17 cellular contexts compared by ENCODE assay signal in genomic region chr2:47203996-47204395, GRCh38. TPM values are rescaled to one million over a fixed set of nuclear protein-coding genes. Genes with fewer than 3 reads are reported as not detected.
"Had no signal": no experiment of that assay in that cellular context is flagged by ENCODE, and none has a peak within 500 bp of the region (broad histone marks: within the 10 kb centered on the region; RNA-seq: fewer than 3 reads in every experiment).

No MANE protein-coding gene starts in this region.

- H3K27me3 ChIP-seq: foreskin keratinocyte, neutrophil had no signal

- H3K4me2 ChIP-seq: smooth muscle cell had no signal

- H3K4me3 ChIP-seq: lung, smooth muscle cell had no signal

- H3K27ac ChIP-seq: foreskin keratinocyte, neutrophil had no signal

- H3K36me3 ChIP-seq: neutrophil had no signal

- DNase-seq: effector memory CD8-positive, alpha-beta T cell; erythroblast; foreskin keratinocyte; immature natural killer cell; left colon; left ventricle myocardium superior; mesendoderm; naive B cell; posterior cingulate gyrus; right cardiac atrium; stimulated activated CD4-positive, alpha-beta T cell treated with anti-CD3 and anti-CD28 coated beads, Interleukin-2, amount 100 ng/mL, for 48 hours; stimulated activated naive CD4-positive, alpha-beta T cell treated with Interleukin-2 at 50 U/mL for 16 hours had no signal

- H3K9me3 ChIP-seq: neutrophil had no signal

RNA-seq across cellular contexts. Expression of gene STPG4, which starts 48.9 kb away (rescaled TPM):
- total RNA-seq: kidney epithelial cell, left ventricle myocardium superior had no signal
- polyA plus RNA-seq: foreskin keratinocyte, neural cell, right cardiac atrium, smooth muscle cell had no signal
